In genomic region chr11:45413156-45413833, GRCh38 we compare ENCODE assay signal across 16 cellular contexts.
"Had no signal": no experiment of that assay in that cellular context is flagged by ENCODE, and none has a peak within 500 bp of the region (broad histone marks: within the 10 kb centered on the region; RNA-seq: fewer than 3 reads in every experiment).

No MANE protein-coding gene starts in this region.

- ATAC-seq: activated CD8-positive, alpha-beta T cell treated with anti-CD3 and anti-CD28 coated beads for 36 hours; activated naive CD8-positive, alpha-beta T cell treated with anti-CD3 and anti-CD28 coated beads, Interleukin-2, amount 50 U/mL, for 24 hours; left ventricle myocardium superior; right cardiac atrium had no signal

- H3K27me3 ChIP-seq: colonic mucosa had no signal

- H3K36me3 ChIP-seq: colonic mucosa, tibial nerve had no signal

- H3K27ac ChIP-seq: colonic mucosa, tibial nerve, VCaP had no signal

- H3K9me3 ChIP-seq: colonic mucosa, tibial nerve had no signal

- H3K4me3 ChIP-seq: colonic mucosa, smooth muscle cell, tibial nerve had no signal

- DNase-seq: activated CD4-positive, alpha-beta T cell treated with anti-CD3 and anti-CD28 coated beads for 4 hours; activated CD8-positive, alpha-beta memory T cell treated with anti-CD3 and anti-CD28 coated beads, Interleukin-2, amount 50 U/mL, for 48 hours; activated CD8-positive, alpha-beta T cell treated with anti-CD3 and anti-CD28 coated beads for 36 hours; activated naive CD4-positive, alpha-beta T cell treated with Interleukin-2 at 50 U/mL for 16 hours; activated naive CD8-positive, alpha-beta T cell treated with anti-CD3 and anti-CD28 coated beads, Interleukin-2, amount 50 U/mL, for 24 hours; colonic mucosa; foreskin melanocyte; head of caudate nucleus; islet precursor cell; left ventricle myocardium superior; posterior cingulate gyrus; right cardiac atrium; T1000 had no signal

- H3K4me1 ChIP-seq: colonic mucosa, tibial nerve had no signal
